In the genomic region with DNA sequence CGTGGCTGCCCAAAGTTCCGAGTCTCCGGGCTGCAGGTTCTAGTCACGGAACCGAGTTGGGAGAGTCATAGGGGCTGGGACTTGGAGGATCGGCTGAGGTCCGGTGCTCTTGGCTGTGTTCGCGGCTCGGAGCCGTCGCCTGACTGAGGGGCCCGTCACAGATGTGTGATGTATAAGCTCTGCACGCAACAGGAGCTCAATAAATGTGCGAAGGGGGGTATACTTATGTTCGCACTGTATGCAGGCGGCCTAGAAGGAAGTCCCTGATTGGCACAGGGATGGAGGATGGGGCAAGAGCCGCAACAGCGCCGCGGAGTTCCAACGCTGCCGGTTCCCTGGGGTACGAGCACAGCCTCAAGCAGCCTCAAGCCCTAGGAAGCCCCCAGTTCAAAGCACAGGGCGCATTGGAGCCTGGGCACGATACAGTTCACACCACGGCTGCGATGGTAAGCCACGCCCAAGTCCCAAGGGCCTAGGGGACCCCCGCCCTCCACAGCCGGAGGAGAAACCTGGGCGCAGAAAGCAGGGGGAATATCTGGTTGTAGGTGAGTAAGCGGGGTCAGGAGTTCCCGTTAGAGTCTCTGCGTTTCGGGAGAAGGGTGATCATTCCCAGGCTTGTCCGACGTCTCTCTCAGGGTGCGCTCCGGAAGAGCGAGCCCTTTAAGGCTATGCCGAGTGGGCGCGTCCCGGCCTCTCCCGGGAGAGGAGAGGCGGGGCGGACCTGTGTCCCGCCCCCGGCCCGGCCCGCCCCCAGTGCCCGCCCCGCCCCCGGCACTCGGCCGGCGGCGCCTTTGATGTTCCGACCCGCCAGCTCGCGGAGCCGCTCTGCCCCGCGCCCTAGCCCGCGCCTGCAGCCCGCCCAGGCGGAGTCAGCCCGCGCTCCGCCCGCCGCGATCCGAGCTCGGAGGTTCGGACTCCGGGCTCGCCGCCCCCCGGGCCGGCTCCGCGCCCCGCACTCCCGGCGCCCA, we compare ENCODE assay signal across 8 cellular contexts. TPM values are rescaled to one million over a fixed set of nuclear protein-coding genes. Genes with fewer than 3 reads are reported as not detected.
DNase-seq lines count a peak whose midpoint lies in the region; TF ChIP-seq lines count a peak whose summit lies in the region.

A gene (plus strand): TSS at position 774 of the 968 bp plus-strand sequence. CDS start 226 bp downstream, outside the sequence.

- H3K9me2 ChIP-seq in GM23248 (ENCODE audit: insufficient read depth) (no peaks in the 10 kb centered on the region), Karpas-422 (replicated peaks; ENCODE audit: insufficient read depth, low read length) (no peaks in the 10 kb centered on the region)

- no peaks in the 10 kb centered on the region for H3K36me3 ChIP-seq in GM23248 (ENCODE audit: low read depth)
- no peaks in the 10 kb centered on the region for H3K36me3 ChIP-seq in Karpas-422 (ENCODE audit: insufficient read depth, low read length)
- H3K36me3 ChIP-seq in cardiac muscle cell: no peaks in the 10 kb centered on the region
- H3K36me3 ChIP-seq in uterus: no peaks in the 10 kb centered on the region

- peak within 1 kb of the TSS; percentile 63 for H3K9ac ChIP-seq in GM23248
- H3K9ac ChIP-seq in Karpas-422 (ENCODE audit: low read length): no peak within 1 kb of the TSS

- no peaks in the 10 kb centered on the region for H3K9me3 Mint-ChIP-seq in activated naive CD8-positive, alpha-beta T cell treated with anti-CD3 and anti-CD28 coated beads for 36 hours
- H3K9me3 Mint-ChIP-seq in osteocyte (ENCODE audit: unreplicated experiment): no peaks in the 10 kb centered on the region

- intact Hi-C loops in uterus (cut with DNase I; ENCODE audit: low total_unique reads): no loop called here

- H4K20me1 ChIP-seq in GM23248 (ENCODE audit: insufficient read depth): no peaks in the 10 kb centered on the region
- H4K20me1 ChIP-seq in Karpas-422 (ENCODE audit: insufficient read depth, low read depth, low read length): no peaks in the 10 kb centered on the region

- no peaks in the 10 kb centered on the region for H3F3A ChIP-seq in GM23248 (ENCODE audit: insufficient read depth)

- H3K27me3 ChIP-seq in GM23248 (replicated peaks; ENCODE audit: insufficient read depth): no peaks in the 10 kb centered on the region
- no peaks in the 10 kb centered on the region for H3K27me3 ChIP-seq in Karpas-422 (ENCODE audit: low read length)
- H3K27me3 ChIP-seq in cardiac muscle cell: peaks cover 19% of the 10 kb centered on the region
- no peaks in the 10 kb centered on the region for H3K27me3 ChIP-seq in uterus

- H3K27ac ChIP-seq in GM23248 (no peak within 1 kb of the TSS), Karpas-422 (ENCODE audit: low read length) (no peak within 1 kb of the TSS), cardiac muscle cell (peak within 1 kb of the TSS; percentile 73), uterus (peak within 1 kb of the TSS; percentile 15 to 50)

- peak within 1 kb of the TSS; percentile 66 for H3K4me3 ChIP-seq in GM23248
- peak within 1 kb of the TSS; percentile 52; the same call in 1 of the 2 replicates for H3K4me3 ChIP-seq in Karpas-422 (ENCODE audit: low read length)
- H3K4me3 ChIP-seq in cardiac muscle cell: peak within 1 kb of the TSS; percentile 61
- H3K4me3 ChIP-seq in uterus: peak within 1 kb of the TSS; percentile 22 to 52

- peak within 1 kb of the TSS; percentile 83 for H3K4me3 Mint-ChIP-seq in activated naive CD8-positive, alpha-beta T cell treated with anti-CD3 and anti-CD28 coated beads for 36 hours
- peak within 1 kb of the TSS; percentile 78 for H3K4me3 Mint-ChIP-seq in osteocyte (ENCODE audit: unreplicated experiment)

- in situ Hi-C loops in GM23248 (cut with MboI): no loop called here

- H3K4me1 Mint-ChIP-seq in activated naive CD8-positive, alpha-beta T cell treated with anti-CD3 and anti-CD28 coated beads for 36 hours: peaks cover 66% of the 10 kb centered on the region
- H3K4me1 Mint-ChIP-seq in osteocyte (ENCODE audit: unreplicated experiment): peaks cover 8% of the 10 kb centered on the region

- no peaks in the 10 kb centered on the region for H3K9me3 ChIP-seq in GM23248 (ENCODE audit: low read depth)
- H3K9me3 ChIP-seq in Karpas-422 (ENCODE audit: low read length): no peaks in the 10 kb centered on the region
- H3K9me3 ChIP-seq in cardiac muscle cell (ENCODE audit: low read depth): no peaks in the 10 kb centered on the region
- H3K9me3 ChIP-seq in uterus: no peaks in the 10 kb centered on the region

- H3K4me1 ChIP-seq in GM23248 (ENCODE audit: insufficient read depth) (peaks cover 19% of the 10 kb centered on the region; the same call in 1 of the 2 replicates), Karpas-422 (ENCODE audit: low read length) (peaks cover 5% of the 10 kb centered on the region), cardiac muscle cell (ENCODE audit: low read depth) (no peaks in the 10 kb centered on the region), uterus (peaks cover 0 to 10% of the 10 kb centered on the region in 2 donors)

- H3K27me3 Mint-ChIP-seq in activated naive CD8-positive, alpha-beta T cell treated with anti-CD3 and anti-CD28 coated beads for 36 hours: no peaks in the 10 kb centered on the region
- peaks cover 20% of the 10 kb centered on the region for H3K27me3 Mint-ChIP-seq in osteocyte (ENCODE audit: unreplicated experiment)

- H2AFZ ChIP-seq in GM23248 (peak within 1 kb of the TSS; percentile 85), Karpas-422 (ENCODE audit: low read length) (peak within 1 kb of the TSS; percentile 86; the same call in 1 of the 2 replicates)

- H3K79me2 ChIP-seq in GM23248 (ENCODE audit: insufficient read depth) (no peaks in the 10 kb centered on the region), Karpas-422 (ENCODE audit: low read length) (no peaks in the 10 kb centered on the region)

- peaks cover 15% of the 10 kb centered on the region for H3K36me3 Mint-ChIP-seq in activated naive CD8-positive, alpha-beta T cell treated with anti-CD3 and anti-CD28 coated beads for 36 hours
- H3K36me3 Mint-ChIP-seq in osteocyte (ENCODE audit: unreplicated experiment): no peaks in the 10 kb centered on the region

- DNase-seq in GDM1 (lab: John Stamatoyannopoulos, UW) (peak; percentile 22), GM23248 (peak; percentile 96), Karpas-422 (peak; percentile 73), SKM-1 (lab: John Stamatoyannopoulos, UW; ENCODE audit: unreplicated experiment) (peak; percentile 14), cardiac muscle cell (ENCODE audit: low read depth in 1 of 2, low spot score in 1 of 2) (peak; percentile 86 to 94), osteocyte (ENCODE audit: extremely low spot score, unreplicated experiment) (no peak), uterus (peak; percentile 70 to 81)
- peak; percentile 83 for DNase-seq in activated naive CD8-positive, alpha-beta T cell treated with anti-CD3 and anti-CD28 coated beads for 36 hours

- WGBS in GM23248 (ENCODE audit: low coverage in 1 of 2, low lambda C conversion rate in 2 of 2, missing lambda C conversion rate in 2 of 2), 2 experiments: 4% methylated on average over 47 to 67 of the region's 89 CpGs

- peak within 1 kb of the TSS; percentile 82 for H3K4me2 ChIP-seq in GM23248 (ENCODE audit: unreplicated experiment)
- peak within 1 kb of the TSS; percentile 64 for H3K4me2 ChIP-seq in Karpas-422 (ENCODE audit: low read depth, low read length, poor library complexity, severe bottlenecking)

- H3K27ac Mint-ChIP-seq in activated naive CD8-positive, alpha-beta T cell treated with anti-CD3 and anti-CD28 coated beads for 36 hours: peak within 1 kb of the TSS; percentile 93
- H3K27ac Mint-ChIP-seq in osteocyte (ENCODE audit: unreplicated experiment): no peak within 1 kb of the TSS

- no peak for TF ChIP-seq CTCF in cardiac muscle cell (IDR thresholded peaks at IDR 0.05; ENCODE audit: low read depth, low read length)
- TF ChIP-seq CTCF in osteocyte (IDR thresholded peaks at IDR 0.05): no peak
- no peak for TF ChIP-seq CTCF in uterus (IDR thresholded peaks at IDR 0.05)

- TF ChIP-seq POLR2A in uterus (IDR thresholded peaks at IDR 0.05): no peak

RNA-seq across cellular contexts. Expression of the gene that starts here (rescaled TPM):
- total RNA-seq in GM23248 (2014; rRNA removed; shearing (Covaris generic)): 1.4 and 2.5 TPM in 2 replicates
- polyA plus RNA-seq in GM23248 (2016; fragmentation: Nextera tagmentation; extraction: Ambion mirVana) (2.4 and 2.7 TPM in 2 replicates), cardiac muscle cell (6.8 and 12.0 TPM in 2 replicates)
- total RNA-seq in Karpas-422 (2014; rRNA removed; shearing (Covaris generic); ENCODE audit: low replicate concordance): not detected in 2 replicates
- total RNA-seq in activated naive CD8-positive, alpha-beta T cell treated with anti-CD3 and anti-CD28 coated beads for 36 hours: 10 to 100 TPM; 66.4 to 68.7 TPM
- total RNA-seq in cardiac muscle cell (12.7 and 28.9 TPM in 2 replicates), osteocyte (0.57 and 0.67 TPM in 2 replicates), uterus (1 to 10 TPM in 3 of 4 donors, not detected in 1; 1.0 to 4.3 (median 2.4) TPM)

Comparison
In these comparisons a context has a peak if more than half of its experiments do, and no peak if none do; other contexts are left out.
1. Peak in DNase-seq, H3K4me3 ChIP-seq and H3K4me2 ChIP-seq in Karpas-422; RNA of the gene not detected or under 1 TPM.
2. H3K27ac ChIP-seq: peak in cardiac muscle cell (single experiment) and uterus (2 of 2); none in GM23248 (single experiment) and Karpas-422 (single experiment).
3. Peak in every context shown above with its lines, with median percentiles within 50 percentile points of each other: H3K4me3 ChIP-seq.